Comparison of ENCODE assay signal across 8 cellular contexts in genomic region chr19:4803736-4804695, GRCh38. TPM values are rescaled to one million over a fixed set of nuclear protein-coding genes. Genes with fewer than 3 reads are reported as not detected.
DNase-seq lines count a peak whose midpoint lies in the region; ATAC-seq and TF ChIP-seq lines count a peak whose summit lies in the region.

No MANE protein-coding gene starts in this region.

- H3K4me1 ChIP-seq in ascending aorta, result no peaks in the 10 kb centered on the region

- no peaks in the 10 kb centered on the region for H3K9me3 ChIP-seq in ascending aorta

- H3K27me3 ChIP-seq in ascending aorta, result no peaks in the 10 kb centered on the region

- H3K4me3 ChIP-seq in ascending aorta, result no peak overlapping the region

- no peak for ATAC-seq in GM21526 (IDR thresholded peaks at IDR 0.05; ENCODE audit: low FRiP score, unreplicated experiment)

- no peak overlapping the region for H3K27ac ChIP-seq in ascending aorta

- TF ChIP-seq CTCF in ascending aorta (IDR thresholded peaks at IDR 0.05), result peak; percentile 48 to 66 (median 56)

- DNase-seq in GDM1 (lab: John Stamatoyannopoulos, UW) (peak; percentile 22), LoVo (ENCODE audit: low spot score) (peak; percentile 48), T-helper 9 cell (peak; percentile 51), ascending aorta (ENCODE audit: low spot score in 2 of 2) (no peak), iPS-NIHi11 (ENCODE audit: low spot score) (peak; percentile 86), globus pallidus (ENCODE audit: low spot score) (no peak)
- DNase-seq in stimulated activated CD4-positive, alpha-beta T cell treated with anti-CD3 and anti-CD28 coated beads, Interleukin-4, amount 100 ng/mL, for 24 hours, result peak; percentile 71

- peaks cover 2 to 3% of the 10 kb centered on the region in 2 donors for H3K36me3 ChIP-seq in ascending aorta

- intact Hi-C loops in ascending aorta (cut with DNase I), result no loop called here

RNA-seq across cellular contexts. Expression of gene FEM1A, which starts 12.5 kb away (rescaled TPM):
- 20.2 TPM for total RNA-seq in ascending aorta

RNA-seq across cellular contexts. Expression of gene TICAM1, which starts 27.5 kb away (rescaled TPM):
- total RNA-seq in ascending aorta, result 20.3 TPM

Comparison
In these comparisons a context has a peak if more than half of its experiments do, and no peak if none do; other contexts are left out.
1. DNase-seq: peak in GDM1 (single experiment), LoVo (single experiment), T-helper 9 cell (single experiment), iPS-NIHi11 (single experiment) and stimulated activated CD4-positive, alpha-beta T cell treated with anti-CD3 and anti-CD28 coated beads, Interleukin-4, amount 100 ng/mL, for 24 hours (single experiment); none in ascending aorta (0 of 2) and globus pallidus (single experiment).